In genomic region chr15:44719293-44719999, GRCh38 we compare ENCODE assay signal across 7 cellular contexts. TPM values are rescaled to one million over a fixed set of nuclear protein-coding genes. Genes with fewer than 3 reads are reported as not detected.
A peak's percentile ranks its signal among the peaks of the same experiment; 100 is the strongest.
DNase-seq lines count a peak whose midpoint lies in the region; ATAC-seq and TF ChIP-seq lines count a peak whose summit lies in the region.

No MANE protein-coding gene starts in this region.

- no TSS peak for BruUV-seq in Panc1 (replicated peaks; lab: Mats Ljungman, UMichigan)

- intact Hi-C loops in Panc1 (cut with micrococcal nuclease; ENCODE audit: unreplicated experiment) = no loop called here

- no peaks in the 10 kb centered on the region for H3K27me3 ChIP-seq in Panc1 (ENCODE audit: control insufficient read depth, insufficient read depth, low read length)

- ATAC-seq in GM18870 (IDR thresholded peaks at IDR 0.05; ENCODE audit: unreplicated experiment) (peak; percentile 42), HG02840 (IDR thresholded peaks at IDR 0.05; ENCODE audit: low FRiP score, unreplicated experiment) (peak; percentile 37), Panc1 (peak; percentile 70)

- no peak for DNase-seq in Panc1 (ENCODE audit: low read depth, low spot score)
- DNase-seq in central memory CD4-positive, alpha-beta T cell = peak; percentile 70
- peak; percentile 80 for DNase-seq in stimulated activated CD8-positive, alpha-beta memory T cell treated with anti-CD3 and anti-CD28 coated beads, Interleukin-4, amount 100 ng/mL, for 48 hours
- no peak for DNase-seq in occipital lobe (lab: John Stamatoyannopoulos, UW)
- no peak for DNase-seq in NCI-H1436 (lab: John Stamatoyannopoulos, UW)

- H3K36me3 ChIP-seq in Panc1 (ENCODE audit: control insufficient read depth, insufficient read depth, low read length) = peaks cover 30% of the 10 kb centered on the region

- CTCF ChIA-PET in Panc1 (lab: Charles Lee) = no interaction called here

- in situ Hi-C loops in Panc1 (cut with HindIII; ENCODE audit: low pct_unique_long_range_greater_than_20kb, low sequenced_read_pairs) = no loop called here

- H3K27ac ChIP-seq in Panc1 (ENCODE audit: low read length) = peak overlapping the region; percentile 48

- POLR2A ChIA-PET in Panc1 (lab: Charles Lee) = no interaction called here

- TF ChIP-seq CTCF in Panc1 (IDR thresholded peaks at IDR 0.05) = no peak

- no peak overlapping the region for H3K4me3 ChIP-seq in Panc1 (ENCODE audit: low read depth in 2 of 2, low read length in 2 of 2)

- H3K9me3 ChIP-seq in Panc1 (ENCODE audit: control insufficient read depth, insufficient read depth, low read depth, low read length) = no peaks in the 10 kb centered on the region

- peaks cover 27% of the 10 kb centered on the region for H3K4me1 ChIP-seq in Panc1 (ENCODE audit: control insufficient read depth, insufficient read depth, low read length)

RNA-seq across cellular contexts. Expression of gene B2M, which starts 8.1 kb away (rescaled TPM):
- total RNA-seq in Panc1 (2021; ENCODE audit: unreplicated experiment) (914 TPM), occipital lobe (316 TPM)
- polyA plus RNA-seq in Panc1 (2012; ENCODE audit: insufficient read length) = 836 TPM

RNA-seq across cellular contexts. Expression of gene PATL2, which starts 8.3 kb away (rescaled TPM):
- total RNA-seq in Panc1 (2021; ENCODE audit: unreplicated experiment) = 0.49 TPM
- polyA plus RNA-seq in Panc1 (2012; ENCODE audit: insufficient read length) = not detected
- total RNA-seq in occipital lobe = 0.78 TPM

RNA-seq across cellular contexts. Expression of gene TRIM69, which starts 16.9 kb away (rescaled TPM):
- total RNA-seq in Panc1 (2021; ENCODE audit: unreplicated experiment) (16.7 TPM), occipital lobe (35.6 TPM)
- polyA plus RNA-seq in Panc1 (2012; ENCODE audit: insufficient read length) = 14.9 TPM

RNA-seq across cellular contexts. Expression of gene SPG11, which starts 56.0 kb away (rescaled TPM):
- total RNA-seq in Panc1 (2021; ENCODE audit: unreplicated experiment) (55.0 TPM), occipital lobe (88.6 TPM)
- 42.1 TPM for polyA plus RNA-seq in Panc1 (2012; ENCODE audit: insufficient read length)

Comparison
In these comparisons a context has a peak if more than half of its experiments do, and no peak if none do; other contexts are left out.
1. DNase-seq: peak in central memory CD4-positive, alpha-beta T cell (single experiment) and stimulated activated CD8-positive, alpha-beta memory T cell treated with anti-CD3 and anti-CD28 coated beads, Interleukin-4, amount 100 ng/mL, for 48 hours (single experiment); none in Panc1 (single experiment), occipital lobe (single experiment) and NCI-H1436 (single experiment).
2. Peak in every context shown above with its lines, with median percentiles within 50 percentile points of each other: ATAC-seq.